Comparison of ENCODE assay signal across 1 cellular context in the genomic region with DNA sequence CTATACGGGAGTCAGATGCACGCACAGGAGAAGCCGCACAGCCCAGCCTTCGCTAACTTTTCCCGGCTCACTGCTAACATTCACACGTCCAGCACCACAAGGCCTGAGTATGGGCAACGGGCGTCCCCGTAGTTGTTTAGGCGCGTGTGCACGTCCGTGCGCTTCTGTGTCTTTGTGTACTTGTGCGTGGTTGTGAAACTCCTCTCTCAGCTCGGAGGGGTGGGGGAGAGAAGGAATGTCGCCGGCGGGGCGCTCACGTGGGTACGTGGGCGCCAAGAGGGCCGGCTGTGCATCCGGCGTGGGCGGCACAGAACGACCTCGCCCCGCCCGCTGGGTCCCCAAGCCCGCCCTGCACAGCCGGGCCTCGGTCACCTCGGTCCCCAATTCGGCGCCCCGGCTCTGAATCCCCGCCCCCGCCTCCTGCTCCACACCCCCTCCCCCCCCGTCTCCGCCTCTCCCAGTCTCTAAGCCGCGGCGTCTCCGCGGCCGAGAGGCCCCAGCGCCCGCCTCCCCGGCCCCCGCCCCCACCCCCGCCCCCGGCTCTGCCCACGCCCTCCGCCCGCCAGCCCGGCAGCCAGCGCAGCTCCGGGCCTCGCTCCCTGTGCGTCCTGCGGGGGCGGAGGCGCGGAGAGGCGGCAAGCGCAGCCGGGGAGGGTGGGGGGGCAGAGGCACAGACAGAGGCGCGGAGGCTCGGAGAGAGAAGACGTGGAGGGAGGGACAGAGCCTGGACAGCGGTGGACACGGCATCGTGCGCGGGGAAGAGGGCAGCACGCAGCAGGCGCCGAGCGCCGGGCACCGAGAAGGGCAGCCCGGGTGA.
A peak's percentile ranks its signal among the peaks of the same experiment; 100 is the strongest.
TF ChIP-seq lines count a peak whose summit lies in the region.

NAB2 (plus strand) TSS at position 673 of the 817 bp plus-strand sequence. CDS start 158 bp downstream, outside the sequence.

TF ChIP-seq in K562, 482 proteins besides CTCF, POLR2A, EP300 and RAD21 (continued from another document and continues in another):
- TF ChIP-seq, protein P1, sequence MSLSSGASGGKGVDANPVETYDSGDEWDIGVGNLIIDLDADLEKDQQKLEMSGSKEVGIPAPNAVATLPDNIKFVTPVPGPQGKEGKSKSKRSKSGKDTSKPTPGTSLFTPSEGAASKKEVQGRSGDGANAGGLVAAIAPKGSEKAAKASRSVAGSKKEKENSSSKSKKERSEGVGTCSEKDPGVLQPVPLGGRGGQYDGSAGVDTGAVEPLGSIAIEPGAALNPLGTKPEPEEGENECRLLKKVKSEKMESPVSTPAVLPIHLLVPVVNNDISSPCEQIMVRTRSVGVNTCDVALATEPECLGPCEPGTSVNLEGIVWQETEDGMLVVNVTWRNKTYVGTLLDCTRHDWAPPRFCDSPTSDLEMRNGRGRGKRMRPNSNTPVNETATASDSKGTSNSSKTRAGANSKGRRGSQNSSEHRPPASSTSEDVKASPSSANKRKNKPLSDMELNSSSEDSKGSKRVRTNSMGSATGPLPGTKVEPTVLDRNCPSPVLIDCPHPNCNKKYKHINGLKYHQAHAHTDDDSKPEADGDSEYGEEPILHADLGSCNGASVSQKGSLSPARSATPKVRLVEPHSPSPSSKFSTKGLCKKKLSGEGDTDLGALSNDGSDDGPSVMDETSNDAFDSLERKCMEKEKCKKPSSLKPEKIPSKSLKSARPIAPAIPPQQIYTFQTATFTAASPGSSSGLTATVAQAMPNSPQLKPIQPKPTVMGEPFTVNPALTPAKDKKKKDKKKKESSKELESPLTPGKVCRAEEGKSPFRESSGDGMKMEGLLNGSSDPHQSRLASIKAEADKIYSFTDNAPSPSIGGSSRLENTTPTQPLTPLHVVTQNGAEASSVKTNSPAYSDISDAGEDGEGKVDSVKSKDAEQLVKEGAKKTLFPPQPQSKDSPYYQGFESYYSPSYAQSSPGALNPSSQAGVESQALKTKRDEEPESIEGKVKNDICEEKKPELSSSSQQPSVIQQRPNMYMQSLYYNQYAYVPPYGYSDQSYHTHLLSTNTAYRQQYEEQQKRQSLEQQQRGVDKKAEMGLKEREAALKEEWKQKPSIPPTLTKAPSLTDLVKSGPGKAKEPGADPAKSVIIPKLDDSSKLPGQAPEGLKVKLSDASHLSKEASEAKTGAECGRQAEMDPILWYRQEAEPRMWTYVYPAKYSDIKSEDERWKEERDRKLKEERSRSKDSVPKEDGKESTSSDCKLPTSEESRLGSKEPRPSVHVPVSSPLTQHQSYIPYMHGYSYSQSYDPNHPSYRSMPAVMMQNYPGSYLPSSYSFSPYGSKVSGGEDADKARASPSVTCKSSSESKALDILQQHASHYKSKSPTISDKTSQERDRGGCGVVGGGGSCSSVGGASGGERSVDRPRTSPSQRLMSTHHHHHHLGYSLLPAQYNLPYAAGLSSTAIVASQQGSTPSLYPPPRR (CRISPR knock-in tag; IDR thresholded peaks at IDR 0.05; ENCODE audit: borderline replicate concordance) = no peak
- no peak for TF ChIP-seq CBFA2T2 (conservative IDR thresholded peaks at IDR 0.05)
- TF ChIP-seq, protein P2, sequence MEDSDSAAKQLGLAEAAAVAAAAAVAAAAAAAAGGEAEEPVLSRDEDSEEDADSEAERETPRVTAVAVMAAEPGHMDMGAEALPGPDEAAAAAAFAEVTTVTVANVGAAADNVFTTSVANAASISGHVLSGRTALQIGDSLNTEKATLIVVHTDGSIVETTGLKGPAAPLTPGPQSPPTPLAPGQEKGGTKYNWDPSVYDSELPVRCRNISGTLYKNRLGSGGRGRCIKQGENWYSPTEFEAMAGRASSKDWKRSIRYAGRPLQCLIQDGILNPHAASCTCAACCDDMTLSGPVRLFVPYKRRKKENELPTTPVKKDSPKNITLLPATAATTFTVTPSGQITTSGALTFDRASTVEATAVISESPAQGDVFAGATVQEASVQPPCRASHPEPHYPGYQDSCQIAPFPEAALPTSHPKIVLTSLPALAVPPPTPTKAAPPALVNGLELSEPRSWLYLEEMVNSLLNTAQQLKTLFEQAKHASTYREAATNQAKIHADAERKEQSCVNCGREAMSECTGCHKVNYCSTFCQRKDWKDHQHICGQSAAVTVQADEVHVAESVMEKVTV (CRISPR knock-in tag; IDR thresholded peaks at IDR 0.05) = no peak
- TF ChIP-seq, protein P3, sequence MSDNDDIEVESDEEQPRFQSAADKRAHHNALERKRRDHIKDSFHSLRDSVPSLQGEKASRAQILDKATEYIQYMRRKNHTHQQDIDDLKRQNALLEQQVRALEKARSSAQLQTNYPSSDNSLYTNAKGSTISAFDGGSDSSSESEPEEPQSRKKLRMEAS (CRISPR knock-in tag; IDR thresholded peaks at IDR 0.05) = peak; percentile 87
- no peak for TF ChIP-seq RNF219 (CRISPR knock-in tag; IDR thresholded peaks at IDR 0.05)
- TF ChIP-seq FOS (IDR thresholded peaks at IDR 0.05; ENCODE audit: extremely low read depth, insufficient read length) = no peak
- TF ChIP-seq SMARCE1 (IDR thresholded peaks at IDR 0.05) = no peak; the same call in 1 of the 2 replicates
- TF ChIP-seq, protein P4, sequence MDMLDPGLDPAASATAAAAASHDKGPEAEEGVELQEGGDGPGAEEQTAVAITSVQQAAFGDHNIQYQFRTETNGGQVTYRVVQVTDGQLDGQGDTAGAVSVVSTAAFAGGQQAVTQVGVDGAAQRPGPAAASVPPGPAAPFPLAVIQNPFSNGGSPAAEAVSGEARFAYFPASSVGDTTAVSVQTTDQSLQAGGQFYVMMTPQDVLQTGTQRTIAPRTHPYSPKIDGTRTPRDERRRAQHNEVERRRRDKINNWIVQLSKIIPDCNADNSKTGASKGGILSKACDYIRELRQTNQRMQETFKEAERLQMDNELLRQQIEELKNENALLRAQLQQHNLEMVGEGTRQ (CRISPR knock-in tag; IDR thresholded peaks at IDR 0.05) = peak; percentile 86
- TF ChIP-seq CSDE1 (IDR thresholded peaks at IDR 0.05) = no peak
- TF ChIP-seq PRPF4 (IDR thresholded peaks at IDR 0.05; ENCODE audit: insufficient read depth, low read depth, low read length, poor library complexity, severe bottlenecking) = no peak
- TF ChIP-seq GATAD2B (IDR thresholded peaks at IDR 0.05; ENCODE audit: borderline replicate concordance) = no peak
- no peak for TF ChIP-seq REST (CRISPR knock-in tag; IDR thresholded peaks at IDR 0.05; ENCODE audit: low read depth)
- TF ChIP-seq ZNF197 (CRISPR knock-in tag; IDR thresholded peaks at IDR 0.05; ENCODE audit: low read depth) = no peak
- no peak for TF ChIP-seq MTF1 (CRISPR knock-in tag; IDR thresholded peaks at IDR 0.05; ENCODE audit: borderline replicate concordance)
- TF ChIP-seq XRCC4 (IDR thresholded peaks at IDR 0.05; ENCODE audit: extremely low read depth, insufficient read depth, insufficient read length) = no peak
- no peak for TF ChIP-seq ZNF408 (CRISPR knock-in tag; IDR thresholded peaks at IDR 0.05; ENCODE audit: low read depth)
- no peak for TF ChIP-seq FIP1L1 (IDR thresholded peaks at IDR 0.05; ENCODE audit: low read depth, low read length, poor library complexity, severe bottlenecking)
- no peak for TF ChIP-seq BDP1 (IDR thresholded peaks at IDR 0.05; ENCODE audit: insufficient read depth, insufficient read length)
- TF ChIP-seq HOXB6 (CRISPR knock-in tag; IDR thresholded peaks at IDR 0.05; ENCODE audit: borderline replicate concordance) = no peak
- TF ChIP-seq PURB (CRISPR knock-in tag; IDR thresholded peaks at IDR 0.05; ENCODE audit: low read depth) = no peak
- no peak for TF ChIP-seq PTTG1 (tag; IDR thresholded peaks at IDR 0.05; ENCODE audit: low read depth)
- no peak for TF ChIP-seq NR1H2 (CRISPR knock-in tag; IDR thresholded peaks at IDR 0.05)
- no peak for TF ChIP-seq GATA2 (CRISPR knock-in tag; IDR thresholded peaks at IDR 0.05)
- no peak for TF ChIP-seq RFX7 (CRISPR knock-in tag; IDR thresholded peaks at IDR 0.05)
- no peak for TF ChIP-seq ZBTB17 (CRISPR knock-in tag; IDR thresholded peaks at IDR 0.05)
- no peak for TF ChIP-seq SMAD3 (CRISPR knock-in tag; conservative IDR thresholded peaks at IDR 0.05)
- no peak for TF ChIP-seq NELFE (IDR thresholded peaks at IDR 0.05; ENCODE audit: insufficient read depth, insufficient read length)
- TF ChIP-seq ZNF354B (CRISPR knock-in tag; IDR thresholded peaks at IDR 0.05) = no peak
- TF ChIP-seq CBX5 (IDR thresholded peaks at IDR 0.05; ENCODE audit: borderline replicate concordance, low read depth) = no peak
- no peak for TF ChIP-seq SP2 (IDR thresholded peaks at IDR 0.05; ENCODE audit: extremely low read depth, low read depth, low read length, poor library complexity, severe bottlenecking)
- TF ChIP-seq SLC30A9 (CRISPR knock-in tag; IDR thresholded peaks at IDR 0.05) = no peak
- TF ChIP-seq, protein P5, sequence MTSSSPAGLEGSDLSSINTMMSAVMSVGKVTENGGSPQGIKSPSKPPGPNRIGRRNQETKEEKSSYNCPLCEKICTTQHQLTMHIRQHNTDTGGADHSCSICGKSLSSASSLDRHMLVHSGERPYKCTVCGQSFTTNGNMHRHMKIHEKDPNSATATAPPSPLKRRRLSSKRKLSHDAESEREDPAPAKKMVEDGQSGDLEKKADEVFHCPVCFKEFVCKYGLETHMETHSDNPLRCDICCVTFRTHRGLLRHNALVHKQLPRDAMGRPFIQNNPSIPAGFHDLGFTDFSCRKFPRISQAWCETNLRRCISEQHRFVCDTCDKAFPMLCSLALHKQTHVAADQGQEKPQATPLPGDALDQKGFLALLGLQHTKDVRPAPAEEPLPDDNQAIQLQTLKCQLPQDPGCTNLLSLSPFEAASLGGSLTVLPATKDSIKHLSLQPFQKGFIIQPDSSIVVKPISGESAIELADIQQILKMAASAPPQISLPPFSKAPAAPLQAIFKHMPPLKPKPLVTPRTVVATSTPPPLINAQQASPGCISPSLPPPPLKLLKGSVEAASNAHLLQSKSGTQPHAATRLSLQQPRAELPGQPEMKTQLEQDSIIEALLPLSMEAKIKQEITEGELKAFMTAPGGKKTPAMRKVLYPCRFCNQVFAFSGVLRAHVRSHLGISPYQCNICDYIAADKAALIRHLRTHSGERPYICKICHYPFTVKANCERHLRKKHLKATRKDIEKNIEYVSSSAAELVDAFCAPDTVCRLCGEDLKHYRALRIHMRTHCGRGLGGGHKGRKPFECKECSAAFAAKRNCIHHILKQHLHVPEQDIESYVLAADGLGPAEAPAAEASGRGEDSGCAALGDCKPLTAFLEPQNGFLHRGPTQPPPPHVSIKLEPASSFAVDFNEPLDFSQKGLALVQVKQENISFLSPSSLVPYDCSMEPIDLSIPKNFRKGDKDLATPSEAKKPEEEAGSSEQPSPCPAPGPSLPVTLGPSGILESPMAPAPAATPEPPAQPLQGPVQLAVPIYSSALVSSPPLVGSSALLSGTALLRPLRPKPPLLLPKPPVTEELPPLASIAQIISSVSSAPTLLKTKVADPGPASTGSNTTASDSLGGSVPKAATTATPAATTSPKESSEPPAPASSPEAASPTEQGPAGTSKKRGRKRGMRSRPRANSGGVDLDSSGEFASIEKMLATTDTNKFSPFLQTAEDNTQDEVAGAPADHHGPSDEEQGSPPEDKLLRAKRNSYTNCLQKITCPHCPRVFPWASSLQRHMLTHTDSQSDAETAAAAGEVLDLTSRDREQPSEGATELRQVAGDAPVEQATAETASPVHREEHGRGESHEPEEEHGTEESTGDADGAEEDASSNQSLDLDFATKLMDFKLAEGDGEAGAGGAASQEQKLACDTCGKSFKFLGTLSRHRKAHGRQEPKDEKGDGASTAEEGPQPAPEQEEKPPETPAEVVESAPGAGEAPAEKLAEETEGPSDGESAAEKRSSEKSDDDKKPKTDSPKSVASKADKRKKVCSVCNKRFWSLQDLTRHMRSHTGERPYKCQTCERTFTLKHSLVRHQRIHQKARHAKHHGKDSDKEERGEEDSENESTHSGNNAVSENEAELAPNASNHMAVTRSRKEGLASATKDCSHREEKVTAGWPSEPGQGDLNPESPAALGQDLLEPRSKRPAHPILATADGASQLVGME (CRISPR knock-in tag; IDR thresholded peaks at IDR 0.05) = no peak
- TF ChIP-seq SREBF1 (IDR thresholded peaks at IDR 0.05; ENCODE audit: borderline replicate concordance, low read depth, low read length) = no peak
- TF ChIP-seq SAFB (IDR thresholded peaks at IDR 0.05; ENCODE audit: borderline replicate concordance, low read depth, low read length) = peak; percentile 61; the same call in 1 of the 2 replicates
- no peak for TF ChIP-seq ZNF445 (CRISPR knock-in tag; IDR thresholded peaks at IDR 0.05; ENCODE audit: low read depth)
- no peak for TF ChIP-seq E2F5 (CRISPR knock-in tag; IDR thresholded peaks at IDR 0.05)
